ENCODE assay signal across 12 cellular contexts in the genomic region with DNA sequence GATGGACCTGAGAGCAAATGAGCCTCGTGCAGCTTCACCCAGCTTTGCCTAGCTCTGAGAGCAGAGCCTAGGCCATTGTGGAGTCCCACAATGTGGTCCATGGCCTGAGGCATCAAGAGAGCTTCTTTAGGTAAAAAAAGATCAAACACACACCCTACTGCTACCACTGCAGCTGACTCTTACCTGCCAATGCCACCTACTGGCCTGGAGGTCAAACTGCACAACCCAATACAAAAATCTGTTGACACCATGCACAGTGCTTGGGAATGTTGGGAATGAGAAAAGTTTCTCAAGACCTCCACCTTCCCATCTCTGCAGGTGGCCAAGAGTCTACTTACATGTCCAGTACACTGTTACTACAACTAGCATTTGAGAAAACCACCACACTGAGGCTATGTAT.
DNase-seq lines count a peak whose midpoint lies in the region; ATAC-seq and TF ChIP-seq lines count a peak whose summit lies in the region.
"Had no signal": no experiment of that assay in that cellular context is flagged by ENCODE, and none has a peak within 500 bp of the region (broad histone marks: within the 10 kb centered on the region; RNA-seq: fewer than 3 reads in every experiment).

No MANE protein-coding gene starts in this region.

- no peak overlapping the region for H3K23ac ChIP-seq in H9 (ENCODE audit: insufficient read length, low read depth, low read length)

- H2BK20ac ChIP-seq in H9 (ENCODE audit: low read depth, low read length, poor library complexity, severe bottlenecking) = no peak overlapping the region

- H3K9ac ChIP-seq in H9 (ENCODE audit: extremely low read depth, insufficient read length, low read length) = no peak overlapping the region

- H3K23me2 ChIP-seq in H9 (ENCODE audit: insufficient read length, low read depth, low read length, poor library complexity, severe bottlenecking) = no peaks in the 10 kb centered on the region

- H3K4me2 ChIP-seq in H9 (ENCODE audit: insufficient read depth, insufficient read length, low read length) = no peak overlapping the region

- H3K56ac ChIP-seq in H9 (ENCODE audit: insufficient read length, low read depth, low read length) = no peak overlapping the region

- no CpG with 5 or more reads among the region's 1 CpG for WGBS in H9 (ENCODE audit: extremely low coverage, insufficient read length, low lambda C conversion rate)

- peaks cover 8 to 15% of the 10 kb centered on the region in 2 experiments; a peak in 4 of 5 replicates for H3K9me3 Mint-ChIP-seq in H9
- no peaks in the 10 kb centered on the region for H3K9me3 Mint-ChIP-seq in glutamatergic neuron (ENCODE audit: unreplicated experiment)

- ATAC-seq in GM18517 (IDR thresholded peaks at IDR 0.05; ENCODE audit: unreplicated experiment) = no peak
- ATAC-seq in HG02623 (IDR thresholded peaks at IDR 0.05; ENCODE audit: unreplicated experiment) = no peak
- ATAC-seq: sciatic nerve had no signal

- DNase-seq in BE2C (no peak), H9 (no peak), SK-MEL-5 (ENCODE audit: low read depth, low spot score) (peak; percentile 28), glutamatergic neuron (no peak), NCI-H345 treated with DMSO at 0.1 percent for 48 hours (lab: John Stamatoyannopoulos, UW; ENCODE audit: unreplicated experiment) (no peak), GDM1 (lab: John Stamatoyannopoulos, UW) (no peak)
- DNase-seq: cerebellar nuclear complex, NCI-H1092 treated with DMSO at 0.1 percent for 48 hours had no signal

- no peak overlapping the region for H3T11ph ChIP-seq in H9 (ENCODE audit: low read length)

- no peak overlapping the region for H2BK5ac ChIP-seq in H9 (ENCODE audit: insufficient read length, low read length)

- no peaks in the 10 kb centered on the region for H3K9me3 ChIP-seq in BE2C
- H3K9me3 ChIP-seq in H9 (ENCODE audit: control insufficient read depth, low read depth, low read length) = no peaks in the 10 kb centered on the region
- H3K9me3 ChIP-seq: vagina had no signal

- H3K4me3 Mint-ChIP-seq in H9 (no peak overlapping the region), glutamatergic neuron (ENCODE audit: unreplicated experiment) (no peak overlapping the region)

- no peak overlapping the region for H4K8ac ChIP-seq in H9 (replicated peaks; ENCODE audit: insufficient read length, low read depth, low read length)

- H3K79me1 ChIP-seq in H9 (ENCODE audit: insufficient read depth, low read depth, low read length, poor library complexity, severe bottlenecking) = no peaks in the 10 kb centered on the region

- H3K18ac ChIP-seq in H9 (ENCODE audit: insufficient read length, low read depth, low read length) = no peak overlapping the region

- no peaks in the 10 kb centered on the region; the same call in 1 of the 2 replicates for H3K27me3 Mint-ChIP-seq in H9 (ENCODE audit: low read depth)
- H3K27me3 Mint-ChIP-seq in glutamatergic neuron (ENCODE audit: unreplicated experiment) = peaks cover 5% of the 10 kb centered on the region

- in situ Hi-C loops in SK-MEL-5 (cut with HindIII; ENCODE audit: low pct_unique_long_range_greater_than_20kb, low sequenced_read_pairs) = no loop called here

- no peaks in the 10 kb centered on the region for H3K79me2 ChIP-seq in H9 (ENCODE audit: insufficient read depth, low read length)

- H3K27me3 ChIP-seq in BE2C = no peaks in the 10 kb centered on the region
- H3K27me3 ChIP-seq in H9 (ENCODE audit: insufficient read depth, low read length) = no peaks in the 10 kb centered on the region
- H3K27me3 ChIP-seq: vagina had no signal

- H3K27ac Mint-ChIP-seq in H9 = no peak overlapping the region
- H3K27ac Mint-ChIP-seq in glutamatergic neuron (ENCODE audit: unreplicated experiment) = no peak overlapping the region

- no peak overlapping the region for H2BK15ac ChIP-seq in H9 (ENCODE audit: low read depth, low read length)

- H3K4me1 Mint-ChIP-seq in H9 (no peaks in the 10 kb centered on the region), glutamatergic neuron (ENCODE audit: low read depth, unreplicated experiment) (no peaks in the 10 kb centered on the region)

- peaks cover 32 to 54% (median 39%) of the 10 kb centered on the region in 3 experiments for H3K36me3 Mint-ChIP-seq in H9 (ENCODE audit: insufficient read depth in 1 of 3, low read depth in 3 of 3)
- peaks cover 4% of the 10 kb centered on the region for H3K36me3 Mint-ChIP-seq in glutamatergic neuron (ENCODE audit: unreplicated experiment)

- no peak overlapping the region for H4K91ac ChIP-seq in H9 (ENCODE audit: insufficient read length, low read depth, low read length)

- no peak overlapping the region for H4K5ac ChIP-seq in H9 (ENCODE audit: insufficient read length, low read depth, low read length)

- TF ChIP-seq CTCF in BE2C (IDR thresholded peaks at IDR 0.05; ENCODE audit: low read depth, low read length) = peak; percentile 67
- peak; percentile 66 for TF ChIP-seq CTCF in H9 (conservative IDR thresholded peaks at IDR 0.05)
- TF ChIP-seq CTCF in glutamatergic neuron (IDR thresholded peaks at IDR 0.05; ENCODE audit: partially characterized antibody, unreplicated experiment) = peak; percentile 49

- no peak overlapping the region for H2BK120ac ChIP-seq in H9 (ENCODE audit: low read depth, low read length, poor library complexity, severe bottlenecking)

- peaks cover 13% of the 10 kb centered on the region for H3K36me3 ChIP-seq in BE2C

- no peak overlapping the region for H2AK5ac ChIP-seq in H9 (ENCODE audit: insufficient read length, low read length)

- H3K27ac ChIP-seq in H9 (ENCODE audit: insufficient read length, low read depth, low read length) = no peak overlapping the region
- H3K27ac ChIP-seq: vagina had no signal

- H3K14ac ChIP-seq in H9 (ENCODE audit: insufficient read depth, low read length) = no peak overlapping the region

- H3K4me3 ChIP-seq in BE2C (ENCODE audit: low read depth, low read length) = no peak overlapping the region
- H3K4me3 ChIP-seq: vagina had no signal

- H3K4me1 ChIP-seq in BE2C (no peaks in the 10 kb centered on the region), H9 (ENCODE audit: insufficient read depth, low read length) (no peaks in the 10 kb centered on the region)
- H3K4me1 ChIP-seq: vagina had no signal

- H4K20me1 ChIP-seq in H9 (ENCODE audit: control insufficient read depth, insufficient read depth, insufficient read length) = no peaks in the 10 kb centered on the region

- H2BK12ac ChIP-seq in H9 (ENCODE audit: insufficient read length, low read depth, low read length) = no peak overlapping the region

- no peak overlapping the region for H2AFZ ChIP-seq in H9 (ENCODE audit: low read length)

- H3K4ac ChIP-seq in H9 (ENCODE audit: low read depth, low read length) = no peak overlapping the region
